Comparison of ENCODE assay signal across 33 cellular contexts in genomic region chr4:51998837-51999236, GRCh38. TPM values are rescaled to one million over a fixed set of nuclear protein-coding genes. Genes with fewer than 3 reads are reported as not detected.
"Had no signal": no experiment of that assay in that cellular context is flagged by ENCODE, and none has a peak within 500 bp of the region (broad histone marks: within the 10 kb centered on the region; RNA-seq: fewer than 3 reads in every experiment).

No MANE protein-coding gene starts in this region.

- H3K27me3 ChIP-seq: ascending aorta, Peyer's patch had no signal

- H3K4me1 ChIP-seq: ascending aorta, Peyer's patch had no signal

- DNase-seq: activated CD4-positive, alpha-beta T cell treated with anti-CD3 and anti-CD28 coated beads, Interleukin-2, amount 10 ng/mL, durations not matched to agents 24 days and 14 days; activated CD4-positive, alpha-beta T cell treated with anti-CD3 and anti-CD28 coated beads, Interleukin-2, amount 50 U/mL, for 4 hours; activated CD8-positive, alpha-beta T cell treated with anti-CD3 and anti-CD28 coated beads for 36 hours; activated effector memory CD4-positive, alpha-beta T cell treated with anti-CD3 and anti-CD28 coated beads, Interleukin-2, amount 50 U/mL, for 16 hours; activated naive CD4-positive, alpha-beta T cell; activated naive CD4-positive, alpha-beta T cell treated with anti-CD3 and anti-CD28 coated beads, Interleukin-2, amount 50 U/mL, for 16 hours; activated naive CD8-positive, alpha-beta T cell treated with anti-CD3 and anti-CD28 coated beads for 36 hours; activated T-cell treated with anti-CD3 and anti-CD28 coated beads, Interleukin-2, amount 50 U/mL, for 1 hour; activated T-cell treated with anti-CD3 and anti-CD28 coated beads, Interleukin-2, amount 50 U/mL, for 72 hours; amygdala; Kasumi-1; KG1; MM.1S; MV-4-11; NCI-H1092 treated with DMSO at 0.1 percent for 48 hours; NCI-H1417; NCI-H146; NCI-H187; NCI-H2029 treated with DMSO at 0.1 percent for 48 hours; NCI-H345; NCI-H524 treated with DMSO at 0.1 percent for 48 hours; NCI-H748 treated with DMSO at 0.1 percent for 48 hours; NK-92 treated with Interleukin-12 subunit alpha and Interleukin-12 subunit beta, amount 100 ng/mL, for 24 hours; PC-3; Peyer's patch; RPMI8226; SHP77 treated with DMSO at 0.1 percent for 48 hours; T1000; WERI-Rb-1 had no signal

- H3K36me3 ChIP-seq: WERI-Rb-1 had no signal

- H3K9me3 Mint-ChIP-seq: activated CD4-positive, alpha-beta T cell treated with anti-CD3 and anti-CD28 coated beads, Interleukin-2, amount 10 ng/mL, durations not matched to agents 24 days and 14 days; activated CD8-positive, alpha-beta T cell treated with anti-CD3 and anti-CD28 coated beads for 36 hours; activated naive CD8-positive, alpha-beta T cell treated with anti-CD3 and anti-CD28 coated beads for 36 hours; activated T-cell treated with anti-CD3 and anti-CD28 coated beads, Interleukin-2, amount 50 U/mL, for 72 hours; activated T-helper 17 cell treated with anti-CD3 and anti-CD28 coated beads, Interleukin-2, amount 50 U/mL, for 72 hours had no signal

- H3K4me3 Mint-ChIP-seq: activated CD4-positive, alpha-beta T cell treated with anti-CD3 and anti-CD28 coated beads, Interleukin-2, amount 10 ng/mL, durations not matched to agents 24 days and 14 days; activated CD8-positive, alpha-beta T cell treated with anti-CD3 and anti-CD28 coated beads for 36 hours; activated naive CD8-positive, alpha-beta T cell treated with anti-CD3 and anti-CD28 coated beads for 36 hours; activated T-cell treated with anti-CD3 and anti-CD28 coated beads, Interleukin-2, amount 50 U/mL, for 72 hours; activated T-helper 17 cell treated with anti-CD3 and anti-CD28 coated beads, Interleukin-2, amount 50 U/mL, for 72 hours had no signal

- H3K27ac Mint-ChIP-seq: activated CD4-positive, alpha-beta T cell treated with anti-CD3 and anti-CD28 coated beads, Interleukin-2, amount 10 ng/mL, durations not matched to agents 24 days and 14 days; activated CD8-positive, alpha-beta T cell treated with anti-CD3 and anti-CD28 coated beads for 36 hours; activated naive CD8-positive, alpha-beta T cell treated with anti-CD3 and anti-CD28 coated beads for 36 hours; activated T-cell treated with anti-CD3 and anti-CD28 coated beads, Interleukin-2, amount 50 U/mL, for 72 hours; activated T-helper 17 cell treated with anti-CD3 and anti-CD28 coated beads, Interleukin-2, amount 50 U/mL, for 72 hours had no signal

- H3K27me3 Mint-ChIP-seq: activated CD4-positive, alpha-beta T cell treated with anti-CD3 and anti-CD28 coated beads, Interleukin-2, amount 10 ng/mL, durations not matched to agents 24 days and 14 days; activated naive CD8-positive, alpha-beta T cell treated with anti-CD3 and anti-CD28 coated beads for 36 hours; activated T-helper 17 cell treated with anti-CD3 and anti-CD28 coated beads, Interleukin-2, amount 50 U/mL, for 72 hours had no signal

- H3K36me3 Mint-ChIP-seq: activated naive CD8-positive, alpha-beta T cell treated with anti-CD3 and anti-CD28 coated beads for 36 hours had no signal

- H3K9me3 ChIP-seq: ascending aorta, Peyer's patch had no signal

- ATAC-seq: activated CD8-positive, alpha-beta T cell treated with anti-CD3 and anti-CD28 coated beads for 36 hours; activated T-cell treated with anti-CD3 and anti-CD28 coated beads, Interleukin-2, amount 50 U/mL, for 72 hours; activated T-helper 17 cell treated with anti-CD3 and anti-CD28 coated beads, Interleukin-2, amount 50 U/mL, for 72 hours; PC-3; SK-N-SH treated with all-trans-retinoic acid at 6 μM for 48 hours had no signal

- H3K4me3 ChIP-seq: ascending aorta, Peyer's patch had no signal

- H3K27ac ChIP-seq: ascending aorta, Peyer's patch, WERI-Rb-1 had no signal

- H3K4me1 Mint-ChIP-seq: activated CD4-positive, alpha-beta T cell treated with anti-CD3 and anti-CD28 coated beads, Interleukin-2, amount 10 ng/mL, durations not matched to agents 24 days and 14 days; activated naive CD8-positive, alpha-beta T cell treated with anti-CD3 and anti-CD28 coated beads for 36 hours; activated T-helper 17 cell treated with anti-CD3 and anti-CD28 coated beads, Interleukin-2, amount 50 U/mL, for 72 hours had no signal

RNA-seq across cellular contexts. Expression of gene LRRC66, which starts 21.3 kb away (rescaled TPM):
- total RNA-seq: SK-MEL-5 had no signal

RNA-seq across cellular contexts. Expression of gene SPATA18, which starts 52.3 kb away (rescaled TPM):
- total RNA-seq: PC-3, SK-MEL-5 had no signal
